Comparison of ENCODE assay signal across 23 cellular contexts in the genomic region with DNA sequence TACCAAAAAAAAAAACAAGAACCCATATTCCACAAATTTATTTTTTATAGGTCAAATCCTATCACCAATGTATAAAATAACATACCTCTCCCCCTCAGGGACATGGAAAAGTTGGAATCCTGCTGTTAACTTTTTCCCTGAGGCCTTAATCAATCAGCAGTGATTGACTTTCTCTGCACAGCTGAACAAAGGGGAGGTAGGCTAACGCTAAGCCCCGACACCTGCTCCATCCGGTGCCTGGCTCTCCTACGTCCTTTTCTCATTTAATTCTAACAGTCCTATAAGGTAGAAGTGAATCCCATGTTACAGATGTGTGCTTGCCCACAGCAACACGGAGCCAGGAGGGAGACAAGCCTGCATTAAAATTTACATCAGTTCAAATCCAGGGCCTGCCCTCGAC. TPM values are rescaled to one million over a fixed set of nuclear protein-coding genes. Genes with fewer than 3 reads are reported as not detected.
DNase-seq lines count a peak whose midpoint lies in the region; ATAC-seq and TF ChIP-seq lines count a peak whose summit lies in the region.
"Had no signal": no experiment of that assay in that cellular context is flagged by ENCODE, and none has a peak within 500 bp of the region (broad histone marks: within the 10 kb centered on the region; RNA-seq: fewer than 3 reads in every experiment).

No MANE protein-coding gene starts in this region.

- peaks cover 46% of the 10 kb centered on the region for H3K36me3 Mint-ChIP-seq in T-helper 2 cell treated with Interferon-gamma antibody and Interleukin-4, amounts not matched to agents 5 μg/mL and 100 μg/mL, for 36 hours (ENCODE audit: low read depth)
- H3K36me3 Mint-ChIP-seq in neural crest cell (ENCODE audit: low read depth) (peaks cover 18% of the 10 kb centered on the region), HFFc6 (ENCODE audit: low read depth) (no peaks in the 10 kb centered on the region; the same call in 1 of the 2 replicates)

- H3K9me3 ChIP-seq in HUES64 (ENCODE audit: insufficient read depth, low read depth, low read length) (no peaks in the 10 kb centered on the region), SU-DHL-6 (ENCODE audit: insufficient read depth, low read length) (no peaks in the 10 kb centered on the region)
- H3K9me3 ChIP-seq: A549, BE2C, stomach, upper lobe of left lung had no signal

- ATAC-seq in GM21515 (IDR thresholded peaks at IDR 0.05; ENCODE audit: unreplicated experiment) (no peak), HG03045 (IDR thresholded peaks at IDR 0.05; ENCODE audit: unreplicated experiment) (no peak)
- ATAC-seq: A549; naive thymus-derived CD4-positive, alpha-beta T cell; sciatic nerve had no signal

- H3K27ac ChIP-seq in HUES64 (ENCODE audit: low read depth, low read length) (no peak overlapping the region), SU-DHL-6 (ENCODE audit: low read depth, low read length) (no peak overlapping the region)
- H3K27ac ChIP-seq: A549, stomach, upper lobe of left lung had no signal

- H3K9me3 Mint-ChIP-seq in T-helper 2 cell treated with Interferon-gamma antibody and Interleukin-4, amounts not matched to agents 5 μg/mL and 100 μg/mL, for 36 hours, result no peaks in the 10 kb centered on the region
- H3K9me3 Mint-ChIP-seq in neural crest cell, result no peaks in the 10 kb centered on the region
- H3K9me3 Mint-ChIP-seq in HFFc6, result no peaks in the 10 kb centered on the region
- H3K9me3 Mint-ChIP-seq: activated naive CD4-positive, alpha-beta T cell treated with anti-CD3 and anti-CD28 coated beads, Interleukin-2, amount 50 U/mL, for 24 hours; naive thymus-derived CD4-positive, alpha-beta T cell had no signal

- TF ChIP-seq CTCF in SU-DHL-6 (IDR thresholded peaks at IDR 0.05; ENCODE audit: insufficient read depth, low read length, poor library complexity, severe bottlenecking), result no peak
- no peak for TF ChIP-seq CTCF in neural crest cell (conservative IDR thresholded peaks at IDR 0.05)
- TF ChIP-seq CTCF in HFFc6 (IDR thresholded peaks at IDR 0.05), result no peak

- peak overlapping the region; percentile 37 for H3K4me3 Mint-ChIP-seq in T-helper 2 cell treated with Interferon-gamma antibody and Interleukin-4, amounts not matched to agents 5 μg/mL and 100 μg/mL, for 36 hours
- peak overlapping the region; percentile 97 for H3K4me3 Mint-ChIP-seq in neural crest cell
- no peak overlapping the region for H3K4me3 Mint-ChIP-seq in HFFc6
- H3K4me3 Mint-ChIP-seq: activated naive CD4-positive, alpha-beta T cell treated with anti-CD3 and anti-CD28 coated beads, Interleukin-2, amount 50 U/mL, for 24 hours had no signal

- peak overlapping the region; percentile 21 for H3K27ac Mint-ChIP-seq in T-helper 2 cell treated with Interferon-gamma antibody and Interleukin-4, amounts not matched to agents 5 μg/mL and 100 μg/mL, for 36 hours
- H3K27ac Mint-ChIP-seq in neural crest cell (ENCODE audit: unreplicated experiment) (no peak overlapping the region), HFFc6 (no peak overlapping the region)
- H3K27ac Mint-ChIP-seq: activated naive CD4-positive, alpha-beta T cell treated with anti-CD3 and anti-CD28 coated beads, Interleukin-2, amount 50 U/mL, for 24 hours had no signal

- 0 out of 2 replicates have a peak, but pooled peaks cover 11% of the 10 kb centered on the region for H4K20me1 ChIP-seq in SU-DHL-6 (ENCODE audit: low read depth, low read length)

- H3K79me2 ChIP-seq in SU-DHL-6 (ENCODE audit: insufficient read depth, low read length), result peaks cover 73% of the 10 kb centered on the region

- H3K4me1 ChIP-seq in HUES64 (ENCODE audit: insufficient read depth, low read length), result peaks cover 29% of the 10 kb centered on the region; the same call in 1 of the 2 replicates

- no peak overlapping the region for H2AFZ ChIP-seq in SU-DHL-6 (ENCODE audit: low read depth, low read length, severe bottlenecking)

- H3K4me1 Mint-ChIP-seq in T-helper 2 cell treated with Interferon-gamma antibody and Interleukin-4, amounts not matched to agents 5 μg/mL and 100 μg/mL, for 36 hours (ENCODE audit: low read depth), result peaks cover 48% of the 10 kb centered on the region
- peaks cover 54% of the 10 kb centered on the region for H3K4me1 Mint-ChIP-seq in neural crest cell
- H3K4me1 Mint-ChIP-seq in HFFc6 (ENCODE audit: low read depth), result peaks cover 28% of the 10 kb centered on the region

- H3K36me3 ChIP-seq in HUES64 (ENCODE audit: insufficient read depth, low read length) (peaks cover 54% of the 10 kb centered on the region), SU-DHL-6 (ENCODE audit: low read length) (peaks cover 37% of the 10 kb centered on the region; the same call in 1 of the 2 replicates)
- H3K36me3 ChIP-seq: upper lobe of left lung had no signal

- H3K27me3 Mint-ChIP-seq in T-helper 2 cell treated with Interferon-gamma antibody and Interleukin-4, amounts not matched to agents 5 μg/mL and 100 μg/mL, for 36 hours (ENCODE audit: low read depth), result no peaks in the 10 kb centered on the region
- H3K27me3 Mint-ChIP-seq in neural crest cell (ENCODE audit: low read depth), result no peaks in the 10 kb centered on the region
- H3K27me3 Mint-ChIP-seq in HFFc6 (ENCODE audit: insufficient read depth), result no peaks in the 10 kb centered on the region; the same call in 1 of the 2 replicates
- H3K27me3 Mint-ChIP-seq: activated naive CD4-positive, alpha-beta T cell treated with anti-CD3 and anti-CD28 coated beads, Interleukin-2, amount 50 U/mL, for 24 hours; naive thymus-derived CD4-positive, alpha-beta T cell had no signal

- H3K9me2 ChIP-seq in SU-DHL-6 (replicated peaks; ENCODE audit: insufficient read depth, low read length), result no peaks in the 10 kb centered on the region

- DNase-seq in T-helper 2 cell treated with Interferon-gamma antibody and Interleukin-4, amounts not matched to agents 5 μg/mL and 100 μg/mL, for 36 hours (ENCODE audit: low spot score), result no peak
- DNase-seq in T-helper 2 cell (no peak), neural crest cell (ENCODE audit: low read depth, low spot score) (no peak), HFFc6 (no peak)
- DNase-seq: activated CD4-positive, alpha-beta T cell treated with anti-CD3 and anti-CD28 coated beads for 1 hour; activated T-cell treated with anti-CD3 and anti-CD28 coated beads, Interleukin-2, amount 50 U/mL, for 48 hours; aorta; BE2C; caudate nucleus; foreskin fibroblast; naive thymus-derived CD4-positive, alpha-beta T cell; NCI-H1105 treated with DMSO at 0.1 percent for 48 hours; NCI-H2171; NCI-H524; stomach; upper lobe of left lung had no signal

- H3K4me3 ChIP-seq in HUES64 (ENCODE audit: low read length), result no peak overlapping the region
- no peak overlapping the region for H3K4me3 ChIP-seq in SU-DHL-6 (ENCODE audit: insufficient read depth, low read length, poor library complexity, severe bottlenecking)
- H3K4me3 ChIP-seq: A549, stomach, upper lobe of left lung had no signal

- H3K9ac ChIP-seq in HUES64 (ENCODE audit: low read depth, low read length), result peak overlapping the region; percentile 6; the same call in 1 of the 2 replicates
- H3K9ac ChIP-seq in SU-DHL-6 (ENCODE audit: low read length), result 0 out of 2 replicates have a peak overlapping the region, but pooled peaks have one; percentile 92

- H3K27me3 ChIP-seq in HUES64 (ENCODE audit: insufficient read depth, low read length), result no peaks in the 10 kb centered on the region
- H3K27me3 ChIP-seq in SU-DHL-6 (ENCODE audit: low read length), result no peaks in the 10 kb centered on the region
- H3K27me3 ChIP-seq: BE2C, stomach, upper lobe of left lung had no signal

- WGBS in HUES64, result 57% methylated on average over 6 of the region's 6 CpGs

- H3K4me2 ChIP-seq in SU-DHL-6 (ENCODE audit: low read depth, low read length, poor library complexity, severe bottlenecking), result peak overlapping the region; percentile 76
- H3K4me2 ChIP-seq: A549 had no signal

- H3F3A ChIP-seq in SU-DHL-6 (ENCODE audit: insufficient read depth), result no peaks in the 10 kb centered on the region

RNA-seq across cellular contexts. Expression of a gene that starts 2.8 kb away (rescaled TPM):
- 129 TPM for polyA plus RNA-seq in HUES64 (2013, experiment 1 of 2)
- 140 TPM for polyA plus RNA-seq in HUES64 (2013, experiment 2 of 2)
- 76.6 and 85.3 TPM in 2 replicates for total RNA-seq in neural crest cell
- 10 to 100 TPM in 5 of 6 experiments, 1 to 10 TPM in 1; 8.8 to 19.1 (median 17.0) TPM for total RNA-seq in HFFc6 (2021; fragmentation: NEBNext Ultra II Directional; extraction: Animal tissue kit (Norgen Biotek cat#: 25700))
